8 cellular contexts compared by ENCODE assay signal in genomic region chr2:73386342-73386868, GRCh38. TPM values are rescaled to one million over a fixed set of nuclear protein-coding genes. Genes with fewer than 3 reads are reported as not detected.
DNase-seq lines count a peak whose midpoint lies in the region; ATAC-seq and TF ChIP-seq lines count a peak whose summit lies in the region.

No MANE protein-coding gene starts in this region.

- H3K27ac Mint-ChIP-seq in progenitor cell of endocrine pancreas: peak overlapping the region; percentile 97

- no peaks in the 10 kb centered on the region for H3K9me3 ChIP-seq in SJCRH30 (replicated peaks)

- peak overlapping the region; percentile 77 for H3K27ac ChIP-seq in SJCRH30

- no peak for TF ChIP-seq CTCF in fibroblast of mammary gland (conservative IDR thresholded peaks at IDR 0.05; ENCODE audit: control insufficient read depth, insufficient read depth, low read depth, low read length)
- TF ChIP-seq CTCF in progenitor cell of endocrine pancreas (IDR thresholded peaks at IDR 0.05; ENCODE audit: unreplicated experiment): no peak

- no peaks in the 10 kb centered on the region for H3K9me3 Mint-ChIP-seq in progenitor cell of endocrine pancreas (ENCODE audit: low read depth)

- H3K27me3 ChIP-seq in SJCRH30: no peaks in the 10 kb centered on the region

- peaks cover 2% of the 10 kb centered on the region for H3K36me3 Mint-ChIP-seq in progenitor cell of endocrine pancreas (ENCODE audit: insufficient read depth)

- H3K4me1 Mint-ChIP-seq in progenitor cell of endocrine pancreas (ENCODE audit: low read depth): peaks cover 17% of the 10 kb centered on the region

- peak; percentile 14 for ATAC-seq in HG02642 (IDR thresholded peaks at IDR 0.05; ENCODE audit: poor library complexity, unreplicated experiment)

- H3K4me3 ChIP-seq in SJCRH30 (peak overlapping the region; percentile 93), fibroblast of mammary gland (ENCODE audit: control insufficient read depth, low read depth, low read length) (peak overlapping the region; percentile 96)

- H3K4me1 ChIP-seq in SJCRH30: peaks cover 9% of the 10 kb centered on the region; the same call in 1 of the 2 replicates

- H3K27me3 Mint-ChIP-seq in progenitor cell of endocrine pancreas: peaks cover 20% of the 10 kb centered on the region

- H3K4me3 Mint-ChIP-seq in progenitor cell of endocrine pancreas (ENCODE audit: low read depth): peak overlapping the region; percentile 96

- peak; percentile 56 for DNase-seq in NCI-H146 treated with DMSO at 0.1 percent for 48 hours (lab: John Stamatoyannopoulos, UW; ENCODE audit: unreplicated experiment)
- DNase-seq in NCI-H146 (lab: John Stamatoyannopoulos, UW): no peak
- DNase-seq in SJCRH30: no peak
- no peak for DNase-seq in fibroblast of mammary gland (ENCODE audit: low read depth)
- DNase-seq in progenitor cell of endocrine pancreas (ENCODE audit: low spot score, unreplicated experiment): no peak
- no peak for DNase-seq in AG08395 (ENCODE audit: low spot score)
- DNase-seq in stimulated activated CD4-positive, alpha-beta T cell treated with anti-CD3 and anti-CD28 coated beads, Interleukin-2, amount 100 ng/mL, for 48 hours: no peak

- no peaks in the 10 kb centered on the region for H3K36me3 ChIP-seq in SJCRH30

RNA-seq across cellular contexts. Expression of gene ALMS1, which starts 0.8 kb away (rescaled TPM):
- total RNA-seq in SJCRH30 (2014; rRNA removed; shearing (Covaris generic)): 63.8 and 72.8 TPM in 2 replicates
- total RNA-seq in progenitor cell of endocrine pancreas: 40.8 and 46.7 TPM in 2 replicates
